ENCODE assay signal across 8 cellular contexts in genomic region chr11:65524747-65525658, GRCh38. TPM values are rescaled to one million over a fixed set of nuclear protein-coding genes. Genes with fewer than 3 reads are reported as not detected.
A peak's percentile ranks its signal among the peaks of the same experiment; 100 is the strongest.
DNase-seq lines count a peak whose midpoint lies in the region; ATAC-seq and TF ChIP-seq lines count a peak whose summit lies in the region.

Gene SCYL1 (plus strand): TSS chr11:65525083. CDS start chr11:65525154, 71 bp downstream.

- intact Hi-C loops in cardiac septum (cut with DNase I): no loop called here
- intact Hi-C loops in posterior cingulate gyrus (cut with DNase I): no loop called here
- intact Hi-C loops in transverse colon (cut with DNase I; ENCODE audit: low total_unique reads): no loop called here

- WGBS in HUES64: under 1% methylated on average over 72 of the region's 87 CpGs
- 0 to 1% methylated on average over 3 to 42 of the region's 87 CpGs for WGBS in transverse colon (ENCODE audit: low coverage in 1 of 2), 2 donors

- TF ChIP-seq EP300 in transverse colon (IDR thresholded peaks at IDR 0.05; ENCODE audit: low read depth): no peak

- DNase-seq in AG10803 (ENCODE audit: low read depth) (peak; percentile 78), T-cell (peak; percentile 55 to 87 (median 74)), cardiac septum (ENCODE audit: low spot score) (peak; percentile 95), posterior cingulate gyrus (peak; percentile 76 to 98 (median 84)), transverse colon (peak; percentile 88)
- peak; percentile 84 for DNase-seq in activated naive CD8-positive, alpha-beta T cell treated with anti-CD3 and anti-CD28 coated beads, Interleukin-2, amount 50 U/mL, for 24 hours

- H3K27me3 ChIP-seq in HUES64 (ENCODE audit: insufficient read depth, low read length) (peaks cover 4% of the 10 kb centered on the region; the same call in 1 of the 2 replicates), transverse colon (no peaks in the 10 kb centered on the region)

- H3K4me1 Mint-ChIP-seq in T-cell: peaks cover 53 to 59% (median 55%) of the 10 kb centered on the region in 3 donors
- peaks cover 50% of the 10 kb centered on the region for H3K4me1 Mint-ChIP-seq in activated naive CD8-positive, alpha-beta T cell treated with anti-CD3 and anti-CD28 coated beads, Interleukin-2, amount 50 U/mL, for 24 hours

- H3K27ac ChIP-seq in HUES64 (ENCODE audit: low read depth, low read length) (peak within 1 kb of the TSS; percentile 82), transverse colon (peak within 1 kb of the TSS; percentile 91 to 93 (median 92))

- H3K9me3 Mint-ChIP-seq in T-cell: no peaks in the 10 kb centered on the region
- no peaks in the 10 kb centered on the region for H3K9me3 Mint-ChIP-seq in activated naive CD8-positive, alpha-beta T cell treated with anti-CD3 and anti-CD28 coated beads, Interleukin-2, amount 50 U/mL, for 24 hours

- CTCF ChIA-PET in T-cell (lab: Charles Lee): interaction anchor here in 1 of 2 donors (0.6 to 1.1 kb wide), 6 partner anchors 14 to 538 kb away, joined by 3 to 7 read pairs (median 3); no protein-coding TSS in a partner anchor

- no peak for TF ChIP-seq CTCF in AG10803 (conservative IDR thresholded peaks at IDR 0.05; ENCODE audit: low read length)
- TF ChIP-seq CTCF in transverse colon (IDR thresholded peaks at IDR 0.05): no peak

- POLR2A ChIA-PET in T-cell (lab: Charles Lee): interaction anchor here (0.6 to 0.9 kb wide), 7 partner anchors 26 to 363 kb away, joined by 3 to 10 read pairs (median 5); partner anchors contain the start of genes FAM89B (in 1 of the 2), FIBP (in 1 of the 2) and MALAT1 (in 1 of the 2)

- H3K36me3 Mint-ChIP-seq in T-cell: peaks cover 17% of the 10 kb centered on the region
- H3K36me3 Mint-ChIP-seq in activated naive CD8-positive, alpha-beta T cell treated with anti-CD3 and anti-CD28 coated beads, Interleukin-2, amount 50 U/mL, for 24 hours (ENCODE audit: low read depth): peaks cover 7% of the 10 kb centered on the region

- TF ChIP-seq POLR2A in GM19099 (IDR thresholded peaks at IDR 0.05; ENCODE audit: extremely low read depth, insufficient read length, low read depth): peak; percentile 62
- peak; percentile 60 for TF ChIP-seq POLR2A in transverse colon (IDR thresholded peaks at IDR 0.05)

- peak within 1 kb of the TSS; percentile 86 to 93 for H3K27ac Mint-ChIP-seq in T-cell
- H3K27ac Mint-ChIP-seq in activated naive CD8-positive, alpha-beta T cell treated with anti-CD3 and anti-CD28 coated beads, Interleukin-2, amount 50 U/mL, for 24 hours: peak within 1 kb of the TSS; percentile 75

- H3K36me3 ChIP-seq in HUES64 (ENCODE audit: insufficient read depth, low read length) (peaks cover 14% of the 10 kb centered on the region), transverse colon (no peaks in the 10 kb centered on the region)

- H3K4me1 ChIP-seq in HUES64 (ENCODE audit: insufficient read depth, low read length) (peaks cover 8% of the 10 kb centered on the region; the same call in 1 of the 2 replicates), transverse colon (peaks cover 11 to 37% (median 24%) of the 10 kb centered on the region in 4 donors)

- ATAC-seq in T-cell (replicated peaks in 1 of 4): peak; percentile 77 to 90 (median 82)
- ATAC-seq in activated naive CD8-positive, alpha-beta T cell treated with anti-CD3 and anti-CD28 coated beads, Interleukin-2, amount 50 U/mL, for 24 hours: peak; percentile 71

- H3K9me3 ChIP-seq in HUES64 (ENCODE audit: insufficient read depth, low read depth, low read length): no peaks in the 10 kb centered on the region
- H3K9me3 ChIP-seq in transverse colon: no peaks in the 10 kb centered on the region

- H3K9ac ChIP-seq in HUES64 (ENCODE audit: low read depth, low read length): peak within 1 kb of the TSS; percentile 89

- peak within 1 kb of the TSS; percentile 73 to 81 (median 79) for H3K4me3 Mint-ChIP-seq in T-cell
- H3K4me3 Mint-ChIP-seq in activated naive CD8-positive, alpha-beta T cell treated with anti-CD3 and anti-CD28 coated beads, Interleukin-2, amount 50 U/mL, for 24 hours: peak within 1 kb of the TSS; percentile 87

- H3K27me3 Mint-ChIP-seq in T-cell: peaks cover 0 to 2% of the 10 kb centered on the region in 2 donors
- H3K27me3 Mint-ChIP-seq in activated naive CD8-positive, alpha-beta T cell treated with anti-CD3 and anti-CD28 coated beads, Interleukin-2, amount 50 U/mL, for 24 hours: no peaks in the 10 kb centered on the region

- H3K4me3 ChIP-seq in AG10803 (ENCODE audit: low read length) (peak within 1 kb of the TSS; percentile 90), HUES64 (ENCODE audit: low read length) (peak within 1 kb of the TSS; percentile 59), transverse colon (peak within 1 kb of the TSS; percentile 76 to 99 (median 82))

- in situ Hi-C loops in transverse colon (cut with MboI; ENCODE audit: low pct_ligation_motif_present in 1 of 4, low pct_unique_long_range_greater_than_20kb in 1 of 4, low sequenced_read_pairs in 3 of 4): no loop called here

RNA-seq across cellular contexts. Expression of gene SCYL1, which starts in this region (rescaled TPM):
- 39.3 TPM for polyA plus RNA-seq in HUES64 (2013, experiment 1 of 2)
- polyA plus RNA-seq in HUES64 (2013, experiment 2 of 2): 42.5 TPM
- total RNA-seq in T-cell (10 to 100 TPM; 66.4 to 96.8 (median 76.8) TPM), cardiac septum (60.2 TPM), transverse colon (10 to 100 TPM; 41.0 to 78.4 (median 69.2) TPM)

Comparison
In these comparisons a context has a peak if more than half of its experiments do, and no peak if none do; other contexts are left out.
1. Peak in every context shown above with its lines: DNase-seq, ATAC-seq, H3K4me3 ChIP-seq and H3K27ac ChIP-seq.